In the genomic region with DNA sequence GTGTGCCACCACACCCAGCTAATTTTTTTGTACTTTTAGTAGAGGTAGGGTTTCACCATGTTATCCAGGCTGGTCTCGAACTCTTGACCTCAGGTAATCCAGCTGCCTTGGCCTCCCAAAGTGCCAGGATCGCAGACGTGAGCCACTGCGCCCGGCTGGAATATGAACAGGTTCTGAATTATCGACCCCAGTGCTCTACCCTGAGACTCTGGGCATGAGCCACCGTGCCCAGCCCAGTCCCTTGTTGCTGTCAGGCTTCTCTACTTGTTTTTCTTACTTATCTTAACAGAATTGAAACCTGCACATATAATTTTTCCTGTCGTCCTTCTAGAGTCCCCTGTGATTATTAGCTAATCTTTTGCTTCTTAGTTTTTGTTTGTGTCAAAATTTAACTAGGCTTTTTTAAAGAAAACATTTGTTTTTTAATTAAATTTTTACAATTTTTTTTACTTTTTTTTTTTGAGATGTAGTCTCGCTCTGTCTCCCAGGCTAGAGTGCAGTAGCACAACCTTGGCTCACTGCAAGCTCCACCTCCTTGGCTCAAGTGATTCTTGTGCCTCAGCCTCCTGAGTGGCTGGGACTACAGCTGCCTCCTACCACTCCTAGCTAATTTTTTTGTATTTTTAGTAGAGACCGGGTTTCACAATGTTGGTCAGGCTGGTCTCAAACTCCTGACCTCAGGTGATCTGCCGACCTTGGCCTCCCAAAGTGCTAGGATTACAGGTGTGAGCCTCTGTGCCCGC, we compare ENCODE assay signal across 22 cellular contexts.
DNase-seq lines count a peak whose midpoint lies in the region; TF ChIP-seq lines count a peak whose summit lies in the region.
"Had no signal": no experiment of that assay in that cellular context is flagged by ENCODE, and none has a peak within 500 bp of the region (broad histone marks: within the 10 kb centered on the region; RNA-seq: fewer than 3 reads in every experiment).

No MANE protein-coding gene starts in this region.

- 71 to 77% (median 74%) methylated on average over 10 to 12 of the region's 12 CpGs for WGBS in adrenal gland, 4 donors

- H3K27me3 ChIP-seq in cardiac muscle cell: no peaks in the 10 kb centered on the region
- H3K27me3 ChIP-seq in right atrium auricular region: no peaks in the 10 kb centered on the region
- no peaks in the 10 kb centered on the region for H3K27me3 ChIP-seq in adrenal gland
- H3K27me3 ChIP-seq: BE2C; BLaER1 treated with 17β-estradiol and CSF1 and Interleukin-3, amounts not matched to agents 10 nM and 100 nM had no signal

- no peak for TF ChIP-seq CTCF in cardiac muscle cell (IDR thresholded peaks at IDR 0.05; ENCODE audit: low read depth, low read length)
- no peak for TF ChIP-seq CTCF in right atrium auricular region (IDR thresholded peaks at IDR 0.05)
- TF ChIP-seq CTCF in adrenal gland (IDR thresholded peaks at IDR 0.05): no peak
- no peak for TF ChIP-seq CTCF in nephron progenitor cell (IDR thresholded peaks at IDR 0.05)

- H3K36me3 Mint-ChIP-seq in nephron progenitor cell (ENCODE audit: low read depth): peaks cover 48% of the 10 kb centered on the region

- H3K36me3 ChIP-seq in cardiac muscle cell (peaks cover 33% of the 10 kb centered on the region), right atrium auricular region (peaks cover 39% of the 10 kb centered on the region), adrenal gland (replicated peaks in 1 of 2) (peaks cover 0 to 18% of the 10 kb centered on the region in 2 donors)

- H3K9me3 Mint-ChIP-seq in nephron progenitor cell: no peaks in the 10 kb centered on the region
- H3K9me3 Mint-ChIP-seq: CD4-positive, alpha-beta T cell; CD8-positive, alpha-beta memory T cell had no signal

- no peak for TF ChIP-seq POLR2A in adrenal gland (IDR thresholded peaks at IDR 0.05)

- H3K4me3 Mint-ChIP-seq in nephron progenitor cell: no peak overlapping the region
- H3K4me3 Mint-ChIP-seq: CD14-positive monocyte; CD4-positive, alpha-beta T cell; CD8-positive, alpha-beta memory T cell had no signal

- H3K9me3 ChIP-seq in cardiac muscle cell (ENCODE audit: low read depth) (no peaks in the 10 kb centered on the region), right atrium auricular region (no peaks in the 10 kb centered on the region), adrenal gland (replicated peaks in 1 of 3) (no peaks in the 10 kb centered on the region)
- H3K9me3 ChIP-seq: A549; BE2C; BLaER1 treated with 17β-estradiol and CSF1 and Interleukin-3, amounts not matched to agents 10 nM and 100 nM had no signal

- H3K4me3 ChIP-seq in cardiac muscle cell: no peak overlapping the region
- H3K4me3 ChIP-seq in right atrium auricular region: no peak overlapping the region
- no peak overlapping the region for H3K4me3 ChIP-seq in adrenal gland
- H3K4me3 ChIP-seq: A549; BLaER1 treated with 17β-estradiol and CSF1 and Interleukin-3, amounts not matched to agents 10 nM and 100 nM had no signal

- H3K27ac ChIP-seq in cardiac muscle cell: peak overlapping the region; percentile 69
- no peak overlapping the region for H3K27ac ChIP-seq in right atrium auricular region
- H3K27ac ChIP-seq in adrenal gland: no peak overlapping the region
- H3K27ac ChIP-seq: A549; BLaER1 treated with 17β-estradiol and CSF1 and Interleukin-3, amounts not matched to agents 10 nM and 100 nM had no signal

- no peaks in the 10 kb centered on the region for H3K27me3 Mint-ChIP-seq in nephron progenitor cell (ENCODE audit: low read depth, poor library complexity)
- H3K27me3 Mint-ChIP-seq: CD4-positive, alpha-beta T cell; CD8-positive, alpha-beta memory T cell had no signal

- H3K4me1 Mint-ChIP-seq in nephron progenitor cell: no peaks in the 10 kb centered on the region
- H3K4me1 Mint-ChIP-seq: CD14-positive monocyte had no signal

- intact Hi-C loops in adrenal gland (cut with DNase I): no loop called here

- peak overlapping the region; percentile 27 for H3K27ac Mint-ChIP-seq in nephron progenitor cell
- H3K27ac Mint-ChIP-seq: CD4-positive, alpha-beta T cell had no signal

- H3K4me1 ChIP-seq in cardiac muscle cell (ENCODE audit: low read depth) (no peaks in the 10 kb centered on the region), right atrium auricular region (no peaks in the 10 kb centered on the region), adrenal gland (replicated peaks in 1 of 2) (peaks cover 0 to 5% of the 10 kb centered on the region in 2 donors)
- H3K4me1 ChIP-seq: A549; BE2C; BLaER1 treated with 17β-estradiol and CSF1 and Interleukin-3, amounts not matched to agents 10 nM and 100 nM had no signal

- DNase-seq in cardiac muscle cell (ENCODE audit: low read depth in 1 of 2, low spot score in 1 of 2): no peak
- no peak for DNase-seq in right atrium auricular region (ENCODE audit: low spot score)
- DNase-seq in adrenal gland: peak in 4 of 7 donors; percentile 28 to 51 (median 31)
- DNase-seq in nephron progenitor cell: no peak
- no peak for DNase-seq in anterior cingulate cortex (lab: John Stamatoyannopoulos, UW)
- no peak for DNase-seq in UCSD-AML1 (lab: John Stamatoyannopoulos, UW; ENCODE audit: unreplicated experiment)
- no peak for DNase-seq in stimulated activated naive CD4-positive, alpha-beta T cell treated with Interleukin-2 at 50 U/mL for 16 hours (lab: John Stamatoyannopoulos, UW)
- DNase-seq: 8988T; ACHN; AML-193; BE2C; CD4-positive, alpha-beta T cell; CD8-positive, alpha-beta memory T cell; DMS 273 treated with DMSO at 0.1 percent for 48 hours; DMS79; EL; GF-D8; H7; HCEC 1CT had no signal

Comparison
In these comparisons a context has a peak if more than half of its experiments do, and no peak if none do; other contexts are left out.
1. DNase-seq: peak in adrenal gland (4 of 7); none in cardiac muscle cell (0 of 2), right atrium auricular region (single experiment), nephron progenitor cell (single experiment), anterior cingulate cortex (0 of 58), UCSD-AML1 (single experiment) and stimulated activated naive CD4-positive, alpha-beta T cell treated with Interleukin-2 at 50 U/mL for 16 hours (single experiment).